ENCODE assay signal across 17 cellular contexts in genomic region chr22:48693377-48694135, GRCh38.
DNase-seq lines count a peak whose midpoint lies in the region; ATAC-seq and TF ChIP-seq lines count a peak whose summit lies in the region.
"Had no signal": no experiment of that assay in that cellular context is flagged by ENCODE, and none has a peak within 500 bp of the region (broad histone marks: within the 10 kb centered on the region; RNA-seq: fewer than 3 reads in every experiment).

No MANE protein-coding gene starts in this region.

- H3K4me3 ChIP-seq in right cardiac atrium (ENCODE audit: low read length): no peak overlapping the region
- no peak overlapping the region for H3K4me3 ChIP-seq in mesenchymal stem cell (ENCODE audit: insufficient read depth in 1 of 2, low read depth in 1 of 2, low read length in 2 of 2)

- no peaks in the 10 kb centered on the region for H3K79me1 ChIP-seq in mesenchymal stem cell (replicated peaks; ENCODE audit: low read length, poor library complexity, severe bottlenecking)

- H3K27ac Mint-ChIP-seq in nephron progenitor cell: peak overlapping the region; percentile 37
- H3K27ac Mint-ChIP-seq in T-cell: no peak overlapping the region
- H3K27ac Mint-ChIP-seq: CD14-positive monocyte; CD8-positive, alpha-beta T cell; HFFc6 had no signal

- no peak overlapping the region for H3K4me3 Mint-ChIP-seq in nephron progenitor cell
- H3K4me3 Mint-ChIP-seq in T-cell: no peak overlapping the region
- H3K4me3 Mint-ChIP-seq: CD14-positive monocyte; CD8-positive, alpha-beta T cell; HFFc6 had no signal

- H2AFZ ChIP-seq in mesenchymal stem cell (ENCODE audit: low read depth, low read length): no peak overlapping the region

- intact Hi-C loops in right cardiac atrium (cut with DNase I): no loop called here
- intact Hi-C loops in cardiac septum (cut with DNase I): no loop called here

- H3K4me1 Mint-ChIP-seq in nephron progenitor cell (peaks cover 25% of the 10 kb centered on the region), T-cell (no peaks in the 10 kb centered on the region)
- H3K4me1 Mint-ChIP-seq: CD14-positive monocyte had no signal

- H3K9ac ChIP-seq in mesenchymal stem cell (ENCODE audit: low read length): no peak overlapping the region

- H3K27me3 ChIP-seq in right cardiac atrium (ENCODE audit: control insufficient read depth, insufficient read depth) (no peaks in the 10 kb centered on the region), mesenchymal stem cell (ENCODE audit: control insufficient read depth in 1 of 2, insufficient read depth in 1 of 2, low read length in 2 of 2) (no peaks in the 10 kb centered on the region)
- H3K27me3 ChIP-seq: BE2C had no signal

- no peak overlapping the region for H2BK5ac ChIP-seq in mesenchymal stem cell (ENCODE audit: low read depth, low read length, poor library complexity, severe bottlenecking)

- H3K23ac ChIP-seq in mesenchymal stem cell (ENCODE audit: low read length in 2 of 2): no peak overlapping the region

- ATAC-seq in right cardiac atrium (no peak), T-cell (replicated peaks in 1 of 4) (no peak)
- ATAC-seq: CD8-positive, alpha-beta T cell had no signal

- POLR2A ChIA-PET in T-cell (lab: Charles Lee): no interaction called here

- H3K4me2 ChIP-seq in mesenchymal stem cell (ENCODE audit: low read length, poor library complexity, severe bottlenecking): no peak overlapping the region

- CTCF ChIA-PET in T-cell (lab: Charles Lee): no interaction called here

- H3K27ac ChIP-seq in right cardiac atrium (ENCODE audit: low read length) (no peak overlapping the region), mesenchymal stem cell (ENCODE audit: low read length, poor library complexity, severe bottlenecking) (no peak overlapping the region)

- TF ChIP-seq CTCF in nephron progenitor cell (IDR thresholded peaks at IDR 0.05): no peak

- no peak overlapping the region for H2BK12ac ChIP-seq in mesenchymal stem cell (ENCODE audit: low read length in 2 of 2)

- no peak overlapping the region for H3K18ac ChIP-seq in mesenchymal stem cell (ENCODE audit: low read depth in 1 of 2, low read length in 2 of 2)

- H3K4ac ChIP-seq in mesenchymal stem cell (ENCODE audit: low read depth in 1 of 2, low read length in 2 of 2): no peak overlapping the region

- no peak overlapping the region for H4K8ac ChIP-seq in mesenchymal stem cell (ENCODE audit: low read length)

- no peaks in the 10 kb centered on the region for H3K36me3 ChIP-seq in mesenchymal stem cell (ENCODE audit: control insufficient read depth in 1 of 2, insufficient read depth in 2 of 2, low read depth in 1 of 2, low read length in 2 of 2)
- H3K36me3 ChIP-seq: BE2C had no signal

- H3K27me3 Mint-ChIP-seq in nephron progenitor cell (ENCODE audit: low read depth, poor library complexity) (no peaks in the 10 kb centered on the region), T-cell (no peaks in the 10 kb centered on the region)

- H3K9me3 ChIP-seq in right cardiac atrium (ENCODE audit: control insufficient read depth, low read length) (no peaks in the 10 kb centered on the region), mesenchymal stem cell (ENCODE audit: control insufficient read depth, low read length) (no peaks in the 10 kb centered on the region)

- H2AK5ac ChIP-seq in mesenchymal stem cell (ENCODE audit: low read length, severe bottlenecking): no peak overlapping the region

- no peak overlapping the region for H2BK15ac ChIP-seq in mesenchymal stem cell (ENCODE audit: low read depth, poor library complexity, severe bottlenecking)

- WGBS in right cardiac atrium: 92% methylated on average over 26 of the region's 26 CpGs
- 89% methylated on average over 25 of the region's 26 CpGs for WGBS in mesenchymal stem cell

- no peak overlapping the region for H3K14ac ChIP-seq in mesenchymal stem cell (ENCODE audit: low read length in 2 of 2)

- H3K9me3 Mint-ChIP-seq in nephron progenitor cell: no peaks in the 10 kb centered on the region
- H3K9me3 Mint-ChIP-seq in T-cell: no peaks in the 10 kb centered on the region
- H3K9me3 Mint-ChIP-seq: CD8-positive, alpha-beta T cell had no signal

- no peak overlapping the region for H4K91ac ChIP-seq in mesenchymal stem cell (ENCODE audit: low read length)

- DNase-seq in right cardiac atrium (peak in 2 of 3 donors; percentile 35), cardiac septum (ENCODE audit: low spot score) (no peak), islet precursor cell (peak; percentile 64), nephron progenitor cell (no peak), T-cell (no peak), mesenchymal stem cell (no peak), SIG-M5 treated with dmso at 0.1 percent for 504 hours (lab: John Stamatoyannopoulos, UW; ENCODE audit: unreplicated experiment) (no peak)
- DNase-seq: BE2C; CD8-positive, alpha-beta T cell; COR-L47; DMS153; DMS79 treated with DMSO at 0.1 percent for 48 hours; GDM1; GOT3; HCEC 1CT; HFFc6 had no signal

- no peaks in the 10 kb centered on the region for H3K4me1 ChIP-seq in right cardiac atrium (ENCODE audit: control insufficient read depth, insufficient read depth, low read length)
- no peaks in the 10 kb centered on the region for H3K4me1 ChIP-seq in mesenchymal stem cell (ENCODE audit: control insufficient read depth, insufficient read depth, low read depth, low read length)
- H3K4me1 ChIP-seq: BE2C had no signal

- H2BK120ac ChIP-seq in mesenchymal stem cell (ENCODE audit: low read depth, low read length): no peak overlapping the region

- H3K36me3 Mint-ChIP-seq in nephron progenitor cell (ENCODE audit: low read depth) (no peaks in the 10 kb centered on the region), T-cell (no peaks in the 10 kb centered on the region)
- H3K36me3 Mint-ChIP-seq: CD14-positive monocyte; CD8-positive, alpha-beta T cell had no signal

Comparison
In these comparisons a context has a peak if more than half of its experiments do, and no peak if none do; other contexts are left out.
1. DNase-seq: peak in right cardiac atrium (2 of 3) and islet precursor cell (single experiment); none in cardiac septum (single experiment), nephron progenitor cell (single experiment), T-cell (0 of 34), mesenchymal stem cell (single experiment) and SIG-M5 treated with dmso at 0.1 percent for 504 hours (single experiment).